ENCODE assay signal across 1 cellular context in genomic region chr4:55637272-55637820, GRCh38.
TF ChIP-seq lines count a peak whose summit lies in the region.

No MANE protein-coding gene starts in this region.

TF ChIP-seq in K562, 482 proteins besides CTCF, POLR2A, EP300 and RAD21 (continued from another document and continues in another):
- TF ChIP-seq ZNF592 (IDR thresholded peaks at IDR 0.05) (0 out of 2 replicates have a peak, but pooled peaks have one; percentile 41), ZNF655 (CRISPR knock-in tag; IDR thresholded peaks at IDR 0.05) (no peak), ATF3 (IDR thresholded peaks at IDR 0.05) (no peak), ATF3 (CRISPR knock-in tag; conservative IDR thresholded peaks at IDR 0.05) (no peak), BRD4 (IDR thresholded peaks at IDR 0.05) (no peak), ZNF217 (CRISPR knock-in tag; IDR thresholded peaks at IDR 0.05) (no peak), DMBX1 (CRISPR knock-in tag; IDR thresholded peaks at IDR 0.05; ENCODE audit: borderline replicate concordance) (peak; percentile 20; the same call in 1 of the 2 replicates), PHF8 (IDR thresholded peaks at IDR 0.05; ENCODE audit: borderline replicate concordance, low read length) (no peak), NR2C2 (CRISPR knock-in tag; IDR thresholded peaks at IDR 0.05) (no peak), NR2C2 (tag; IDR thresholded peaks at IDR 0.05) (peak; percentile 79), MNT (conservative IDR thresholded peaks at IDR 0.05) (no peak), UBTF (IDR thresholded peaks at IDR 0.05; ENCODE audit: borderline replicate concordance in 1 of 2, low read depth in 2 of 2, low read length in 2 of 2) (no peak), ZBTB40 (IDR thresholded peaks at IDR 0.05) (peak; percentile 53; the same call in 1 of the 2 replicates), ZBTB40 (CRISPR knock-in tag; IDR thresholded peaks at IDR 0.05) (no peak), JUND (IDR thresholded peaks at IDR 0.05; ENCODE audit: borderline replicate concordance, low read depth, low read length) (peak; percentile 29; the same call in 1 of the 2 replicates), JUND (tag; IDR thresholded peaks at IDR 0.05; ENCODE audit: borderline replicate concordance, low read depth, low read length) (no peak; the same call in 2 of the 3 replicates), ZBTB8A (IDR thresholded peaks at IDR 0.05; ENCODE audit: partially characterized antibody) (no peak), EGR1 (conservative IDR thresholded peaks at IDR 0.05) (peak; percentile 74), SMARCA5 (IDR thresholded peaks at IDR 0.05) (no peak), MLLT1 (IDR thresholded peaks at IDR 0.05) (0 out of 4 replicates have a peak, but pooled peaks of 1 of the 2 experiments have one; percentile 14), FOXA3 (CRISPR knock-in tag; conservative IDR thresholded peaks at IDR 0.05 in 1 of 2, IDR thresholded peaks at IDR 0.05 in 1 of 2) (peak in 1 of 2 experiments; percentile 33; a peak in 1 of 4 replicates), SMARCA4 (IDR thresholded peaks at IDR 0.05) (peak; percentile 37; the same call in 1 of the 2 replicates), ZNF644 (tag; IDR thresholded peaks at IDR 0.05; ENCODE audit: low read depth) (0 out of 2 replicates have a peak, but pooled peaks have one; percentile 9), SRSF7 (optimal IDR thresholded peaks at IDR 0.05; ENCODE audit: low read depth, low read length) (no peak), SUPT5H (IDR thresholded peaks at IDR 0.05) (no peak), CGGBP1 (CRISPR knock-in tag; IDR thresholded peaks at IDR 0.05) (no peak), BHLHE40 (IDR thresholded peaks at IDR 0.05; ENCODE audit: low read length) (no peak), CC2D1A (IDR thresholded peaks at IDR 0.05) (no peak), MAFG (tag; conservative IDR thresholded peaks at IDR 0.05) (no peak), SMARCC2 (IDR thresholded peaks at IDR 0.05; ENCODE audit: low read depth) (no peak), HDAC2 (IDR thresholded peaks at IDR 0.05) (no peak), ZNF766 (CRISPR knock-in tag; conservative IDR thresholded peaks at IDR 0.05) (0 out of 2 replicates have a peak, but pooled peaks have one; percentile 16), ZNF778 (CRISPR knock-in tag; IDR thresholded peaks at IDR 0.05) (no peak), ZNF316 (IDR thresholded peaks at IDR 0.05) (no peak), RAD51 (IDR thresholded peaks at IDR 0.05; ENCODE audit: borderline replicate concordance, low read depth) (no peak)
